11 cellular contexts compared by ENCODE assay signal in the genomic region with DNA sequence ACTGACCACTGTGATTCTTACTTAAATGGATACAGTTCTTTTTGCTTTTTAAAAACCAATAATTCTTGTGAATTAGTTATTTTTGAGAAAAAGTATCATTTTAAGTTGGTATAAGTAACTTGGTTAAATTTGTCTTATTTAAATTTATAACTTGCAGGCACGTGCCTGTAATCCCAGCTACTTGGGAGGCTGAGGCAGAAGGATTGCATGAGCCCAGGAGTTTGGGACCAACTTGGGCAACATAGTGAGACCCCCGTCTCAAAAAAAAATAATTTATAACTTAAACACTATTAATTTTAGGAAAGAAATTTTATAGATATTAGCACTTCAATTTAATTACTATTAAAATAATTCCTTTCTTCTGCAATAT. TPM values are rescaled to one million over a fixed set of nuclear protein-coding genes. Genes with fewer than 3 reads are reported as not detected.
DNase-seq lines count a peak whose midpoint lies in the region; ATAC-seq and TF ChIP-seq lines count a peak whose summit lies in the region.
"Had no signal": no experiment of that assay in that cellular context is flagged by ENCODE, and none has a peak within 500 bp of the region (broad histone marks: within the 10 kb centered on the region; RNA-seq: fewer than 3 reads in every experiment).

No MANE protein-coding gene starts in this region.

- peak overlapping the region; percentile 92; the same call in 1 of the 2 replicates for H3K4me3 ChIP-seq in GM06990 (replicated peaks; ENCODE audit: low read depth, low read length)
- H3K4me3 ChIP-seq in fibroblast of pulmonary artery (replicated peaks; ENCODE audit: low read depth, low read length) = peak overlapping the region; percentile 89
- peak overlapping the region; percentile 90 for H3K4me3 ChIP-seq in retinal pigment epithelial cell (ENCODE audit: low read length)

- H3K4me1 Mint-ChIP-seq in WTC11 = peaks cover 38% of the 10 kb centered on the region

- H3K9me3 Mint-ChIP-seq in WTC11 = no peaks in the 10 kb centered on the region
- H3K9me3 Mint-ChIP-seq in activated naive CD4-positive, alpha-beta T cell treated with anti-CD3 and anti-CD28 coated beads, Interleukin-2, amount 50 U/mL, for 72 hours = no peaks in the 10 kb centered on the region

- POLR2A ChIA-PET in WTC11 (lab: Charles Lee) = no interaction called here
- POLR2A ChIA-PET in HEK293T (lab: Yijun Ruan, JAX) = interaction anchor here (1.6 kb wide), 1 partner anchor 19 kb away, joined by 3 read pairs; no protein-coding TSS in a partner anchor

- ATAC-seq in WTC11 (no peak), HG02884 (IDR thresholded peaks at IDR 0.05; ENCODE audit: unreplicated experiment) (no peak), HG03045 (IDR thresholded peaks at IDR 0.05; ENCODE audit: unreplicated experiment) (no peak)
- no peak for ATAC-seq in activated naive CD4-positive, alpha-beta T cell treated with anti-CD3 and anti-CD28 coated beads, Interleukin-2, amount 50 U/mL, for 72 hours
- ATAC-seq: esophagus mucosa had no signal

- H3K36me3 Mint-ChIP-seq in WTC11 = no peaks in the 10 kb centered on the region
- H3K36me3 Mint-ChIP-seq in activated naive CD4-positive, alpha-beta T cell treated with anti-CD3 and anti-CD28 coated beads, Interleukin-2, amount 50 U/mL, for 72 hours = peaks cover 0 to 3% of the 10 kb centered on the region in 2 donors

- no peaks in the 10 kb centered on the region for H3K27me3 Mint-ChIP-seq in WTC11 (ENCODE audit: low read depth)

- TF ChIP-seq CTCF in GM06990 (IDR thresholded peaks at IDR 0.05; ENCODE audit: insufficient read depth, low read length, poor library complexity, severe bottlenecking) (no peak), WTC11 (IDR thresholded peaks at IDR 0.05) (no peak), fibroblast of pulmonary artery (IDR thresholded peaks at IDR 0.05; ENCODE audit: low read length, missing control alignments) (no peak), retinal pigment epithelial cell (conservative IDR thresholded peaks at IDR 0.05; ENCODE audit: low read depth, low read length) (no peak)

- H3K27me3 ChIP-seq in GM06990 (replicated peaks; ENCODE audit: control insufficient read depth, insufficient read depth, low read length) = no peaks in the 10 kb centered on the region

- H3K36me3 ChIP-seq in GM06990 (ENCODE audit: control insufficient read depth, insufficient read depth, low read length) = no peaks in the 10 kb centered on the region

- H3K27ac Mint-ChIP-seq in WTC11 = no peak overlapping the region
- no peak overlapping the region for H3K27ac Mint-ChIP-seq in activated naive CD4-positive, alpha-beta T cell treated with anti-CD3 and anti-CD28 coated beads, Interleukin-2, amount 50 U/mL, for 72 hours

- no peak overlapping the region for H3K4me3 Mint-ChIP-seq in WTC11

- DNase-seq in GM06990 (ENCODE audit: extremely low read depth, insufficient read length) = no peak
- no peak for DNase-seq in WTC11 (ENCODE audit: low spot score)
- no peak for DNase-seq in fibroblast of pulmonary artery (ENCODE audit: low read depth)
- DNase-seq in retinal pigment epithelial cell (ENCODE audit: low read depth) = no peak
- DNase-seq in HEK293T (ENCODE audit: extremely low spot score) = no peak
- no peak for DNase-seq in activated naive CD4-positive, alpha-beta T cell treated with anti-CD3 and anti-CD28 coated beads, Interleukin-2, amount 50 U/mL, for 72 hours (ENCODE audit: low spot score in 2 of 2)
- DNase-seq: activated T-cell treated with anti-CD3 and anti-CD28 coated beads, Interleukin-2, amount 50 U/mL, for 1 hour; MV-4-11 had no signal

- CTCF ChIA-PET in WTC11 (lab: Charles Lee) (interaction anchor here (2.2 kb wide), 1 partner anchor 32 kb away, joined by 6 read pairs; no protein-coding TSS in a partner anchor), HEK293T (lab: Yijun Ruan, JAX) (interaction anchor here (0.9 kb wide), 1 partner anchor 77 kb away, joined by 5 read pairs; no protein-coding TSS in a partner anchor)

TF ChIP-seq in WTC11, 78 proteins besides CTCF, POLR2A, EP300 and RAD21:
- TF ChIP-seq CBFB (CRISPR knock-in tag; IDR thresholded peaks at IDR 0.05; ENCODE audit: low read depth) (no peak), ZNF121 (CRISPR knock-in tag; IDR thresholded peaks at IDR 0.05) (peak; percentile 8; the same call in 1 of the 2 replicates)

TF ChIP-seq in HEK293T, 16 proteins besides CTCF, POLR2A, EP300 and RAD21:
- TF ChIP-seq FOXM1 (IDR thresholded peaks at IDR 0.05; ENCODE audit: borderline replicate concordance) = no peak
- no peak for TF ChIP-seq SUZ12 (IDR thresholded peaks at IDR 0.05)
- TF ChIP-seq BHLHE40 (IDR thresholded peaks at IDR 0.05; ENCODE audit: borderline replicate concordance) = no peak
- TF ChIP-seq ZNF384 (IDR thresholded peaks at IDR 0.05) = no peak
- TF ChIP-seq FOXA1 (IDR thresholded peaks at IDR 0.05) = no peak
- TF ChIP-seq LEF1 (IDR thresholded peaks at IDR 0.05; ENCODE audit: borderline replicate concordance) = no peak

RNA-seq across cellular contexts. Expression of gene CPEB4, which starts 5.0 kb away (rescaled TPM):
- total RNA-seq in WTC11 (2021) = 9.1 to 12.7 TPM (median 9.2 TPM) in 3 replicates
- total RNA-seq in activated naive CD4-positive, alpha-beta T cell treated with anti-CD3 and anti-CD28 coated beads, Interleukin-2, amount 50 U/mL, for 72 hours = 10 to 100 TPM; 11.8 to 25.0 TPM
